9 cellular contexts compared by ENCODE assay signal in the genomic region with DNA sequence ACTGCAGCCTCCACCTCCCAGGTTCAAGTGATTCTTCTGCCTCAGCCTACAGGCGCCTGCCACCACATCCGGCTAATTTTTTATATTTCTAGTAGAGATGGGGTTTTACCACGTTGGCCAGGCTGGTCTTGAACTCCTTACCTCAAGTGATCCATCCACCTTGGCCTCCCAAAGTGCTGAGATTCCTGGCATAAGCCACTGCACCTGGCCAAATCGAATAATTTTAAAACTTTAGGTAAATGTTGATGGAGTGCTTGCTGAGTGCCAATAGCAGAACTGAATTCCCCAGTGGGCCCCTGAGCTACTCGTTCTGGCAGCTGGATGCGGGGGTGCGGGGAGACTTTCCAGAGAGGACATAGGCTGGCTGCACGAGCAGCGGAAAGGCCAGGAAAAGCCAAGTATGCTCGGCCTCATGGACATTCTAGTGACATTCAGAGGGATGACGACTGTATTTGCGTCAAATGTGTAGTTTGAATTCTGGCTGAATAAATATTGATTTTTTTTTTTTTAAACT. TPM values are rescaled to one million over a fixed set of nuclear protein-coding genes. Genes with fewer than 3 reads are reported as not detected.
DNase-seq lines count a peak whose midpoint lies in the region; ATAC-seq and TF ChIP-seq lines count a peak whose summit lies in the region.
"Had no signal": no experiment of that assay in that cellular context is flagged by ENCODE, and none has a peak within 500 bp of the region (broad histone marks: within the 10 kb centered on the region; RNA-seq: fewer than 3 reads in every experiment).

No MANE protein-coding gene starts in this region.

- no peaks in the 10 kb centered on the region for H3K9me3 Mint-ChIP-seq in CD8-positive, alpha-beta T cell
- no peaks in the 10 kb centered on the region for H3K9me3 Mint-ChIP-seq in T-cell

- no peak overlapping the region for H3K4me2 ChIP-seq in OCI-LY7 (ENCODE audit: low read length)

- no peaks in the 10 kb centered on the region for H3K27me3 Mint-ChIP-seq in CD8-positive, alpha-beta T cell (ENCODE audit: low read depth)
- H3K27me3 Mint-ChIP-seq in T-cell, result no peaks in the 10 kb centered on the region

- H3K27ac ChIP-seq in CD8-positive, alpha-beta T cell (ENCODE audit: low read depth, low read length), result no peak overlapping the region
- H3K27ac ChIP-seq in gastroesophageal sphincter (peak overlapping the region in 3 of 4 donors; percentile 29 to 76 (median 64)), psoas muscle (peak overlapping the region; percentile 92), OCI-LY7 (ENCODE audit: low read depth, low read length, poor library complexity, severe bottlenecking) (no peak overlapping the region)
- H3K27ac ChIP-seq: neutrophil had no signal

- H4K20me1 ChIP-seq in OCI-LY7 (ENCODE audit: insufficient read depth, low read length), result no peaks in the 10 kb centered on the region

- no TSS peak for BruUV-seq in OCI-LY7 (replicated peaks; lab: Mats Ljungman, UMichigan)

- POLR2A ChIA-PET in CD8-positive, alpha-beta T cell (lab: Charles Lee), result interaction anchor here (0.6 to 1.2 kb wide), 2 partner anchors 21 to 122 kb away, joined by 3 to 5 read pairs; no protein-coding TSS in a partner anchor
- POLR2A ChIA-PET in T-cell (lab: Charles Lee) (interaction anchor here in 1 of 2 donors (1.1 kb wide), 1 partner anchor 21 kb away, joined by 3 read pairs; no protein-coding TSS in a partner anchor), OCI-LY7 (lab: Charles Lee) (no interaction called here)

- H3K27ac Mint-ChIP-seq in CD8-positive, alpha-beta T cell, result peak overlapping the region; percentile 94
- peak overlapping the region; percentile 97 to 98 for H3K27ac Mint-ChIP-seq in T-cell

- peaks cover 18% of the 10 kb centered on the region for H3K4me1 ChIP-seq in CD8-positive, alpha-beta T cell (ENCODE audit: insufficient read depth, low read length)
- H3K4me1 ChIP-seq in gastroesophageal sphincter, result peaks cover 2 to 39% (median 19%) of the 10 kb centered on the region in 3 donors
- H3K4me1 ChIP-seq in psoas muscle, result peaks cover 25% of the 10 kb centered on the region
- H3K4me1 ChIP-seq in OCI-LY7 (ENCODE audit: insufficient read depth, low read length, poor library complexity, severe bottlenecking), result no peaks in the 10 kb centered on the region

- peaks cover 62% of the 10 kb centered on the region for H3K36me3 Mint-ChIP-seq in CD8-positive, alpha-beta T cell
- H3K36me3 Mint-ChIP-seq in T-cell, result peaks cover 21% of the 10 kb centered on the region

- peaks cover 22% of the 10 kb centered on the region for H3K36me3 ChIP-seq in CD8-positive, alpha-beta T cell (ENCODE audit: insufficient read depth, low read length)
- H3K36me3 ChIP-seq in gastroesophageal sphincter (peaks cover 0 to 49% of the 10 kb centered on the region in 2 donors), psoas muscle (ENCODE audit: insufficient read depth in 1 of 2, low read depth in 1 of 2) (peaks cover 0 to 47% of the 10 kb centered on the region in 2 donors), OCI-LY7 (ENCODE audit: insufficient read depth, low read length) (peaks cover 96% of the 10 kb centered on the region)

- TF ChIP-seq EP300 in gastroesophageal sphincter (IDR thresholded peaks at IDR 0.05), result no peak

- intact Hi-C loops in CD8-positive, alpha-beta T cell (cut with DNase I, micrococcal nuclease), result loop anchor here in 1 of 2 experiments (2.0 kb wide), 1 partner anchor 16 kb away; the partner anchor contains the start of gene TRAF2
- intact Hi-C loops in psoas muscle (cut with DNase I) (loop anchor here in 1 of 2 donors (2.0 to 5.0 kb wide), 2 partner anchors 26 to 39 kb away; partner anchors contain the start of gene FBXW5), OCI-LY7 (cut with micrococcal nuclease; ENCODE audit: unreplicated experiment) (no loop called here)

- CTCF ChIA-PET in CD8-positive, alpha-beta T cell (lab: Charles Lee), result interaction anchor here (1.0 kb wide), 1 partner anchor 115 kb away, joined by 3 read pairs; no protein-coding TSS in a partner anchor
- CTCF ChIA-PET in T-cell (lab: Charles Lee), result interaction anchor here in 1 of 2 donors (0.6 to 1.2 kb wide), 4 partner anchors 17 to 1074 kb away, joined by 3 to 4 read pairs (median 4); partner anchors contain the start of gene TRAF2
- CTCF ChIA-PET in OCI-LY7 (lab: Charles Lee; ENCODE audit: unreplicated experiment), result no interaction called here

- no peak overlapping the region for H2AFZ ChIP-seq in OCI-LY7 (ENCODE audit: low read length)

- no peak overlapping the region for H3K4me3 Mint-ChIP-seq in CD8-positive, alpha-beta T cell
- peak overlapping the region in 1 of 3 donors; percentile 68 for H3K4me3 Mint-ChIP-seq in T-cell

- H3K4me3 ChIP-seq in CD8-positive, alpha-beta T cell (ENCODE audit: low read depth, low read length), result no peak overlapping the region
- H3K4me3 ChIP-seq in gastroesophageal sphincter (no peak overlapping the region), psoas muscle (peak overlapping the region; percentile 42), OCI-LY7 (ENCODE audit: low read depth, low read length, poor library complexity, severe bottlenecking) (no peak overlapping the region)

- no peak for TF ChIP-seq CTCF in CD8-positive, alpha-beta T cell (IDR thresholded peaks at IDR 0.05)
- TF ChIP-seq CTCF in gastroesophageal sphincter (IDR thresholded peaks at IDR 0.05) (no peak), psoas muscle (IDR thresholded peaks at IDR 0.05) (no peak), OCI-LY7 (conservative IDR thresholded peaks at IDR 0.05; ENCODE audit: low read length) (no peak)

- ATAC-seq in CD8-positive, alpha-beta T cell, result no peak
- no peak for ATAC-seq in T-cell (replicated peaks in 1 of 4)
- no peak for ATAC-seq in gastroesophageal sphincter
- ATAC-seq in psoas muscle, result peak in 1 of 4 donors; percentile 21
- no peak for ATAC-seq in esophagus mucosa

- no peaks in the 10 kb centered on the region for H3K9me3 ChIP-seq in CD8-positive, alpha-beta T cell (ENCODE audit: low read length)
- H3K9me3 ChIP-seq in gastroesophageal sphincter, result no peaks in the 10 kb centered on the region
- no peaks in the 10 kb centered on the region for H3K9me3 ChIP-seq in psoas muscle
- H3K9me3 ChIP-seq in OCI-LY7 (ENCODE audit: low read length), result no peaks in the 10 kb centered on the region
- H3K9me3 ChIP-seq: neutrophil had no signal

- H3K4me1 Mint-ChIP-seq in CD8-positive, alpha-beta T cell (ENCODE audit: low read depth), result peaks cover 22% of the 10 kb centered on the region
- peaks cover 36 to 45% (median 38%) of the 10 kb centered on the region in 3 donors for H3K4me1 Mint-ChIP-seq in T-cell

- no peaks in the 10 kb centered on the region for H3K27me3 ChIP-seq in CD8-positive, alpha-beta T cell (ENCODE audit: insufficient read depth, low read length)
- no peaks in the 10 kb centered on the region for H3K27me3 ChIP-seq in gastroesophageal sphincter
- H3K27me3 ChIP-seq in psoas muscle (ENCODE audit: insufficient read depth in 3 of 3, low read length in 2 of 3), result no peaks in the 10 kb centered on the region
- H3K27me3 ChIP-seq: neutrophil had no signal

- TF ChIP-seq POLR2A in gastroesophageal sphincter (IDR thresholded peaks at IDR 0.05), result no peak

- 55 to 60% methylated on average over 3 to 12 of the region's 12 CpGs for WGBS in gastroesophageal sphincter (ENCODE audit: low coverage in 1 of 2), 2 donors
- 42 to 54% (median 48%) methylated on average over 12 of the region's 12 CpGs for WGBS in psoas muscle, 3 donors

- no peaks in the 10 kb centered on the region for H3K79me2 ChIP-seq in OCI-LY7 (ENCODE audit: insufficient read depth, low read depth, low read length)

- H3K9me2 ChIP-seq in OCI-LY7 (ENCODE audit: insufficient read depth, low read length), result no peaks in the 10 kb centered on the region

- DNase-seq in CD8-positive, alpha-beta T cell, result no peak
- DNase-seq in T-cell (peak in 1 of 34 experiments; percentile 14), psoas muscle (no peak), CD1c-positive myeloid dendritic cell (ENCODE audit: extremely low spot score) (no peak), OCI-LY7 (ENCODE audit: low spot score) (no peak), NCI-H1694 (lab: John Stamatoyannopoulos, UW) (no peak)

RNA-seq across cellular contexts. Expression of gene TRAF2, which starts 16.8 kb away (rescaled TPM):
- 10 to 100 TPM in 1 of 2 experiments, 1 to 10 TPM in 1; 7.1 to 11.8 TPM for total RNA-seq in CD8-positive, alpha-beta T cell
- total RNA-seq in T-cell (10 to 100 TPM; 20.9 to 38.7 (median 33.7) TPM), gastroesophageal sphincter (10 to 100 TPM in 2 of 4 donors, 1 to 10 TPM in 2; 3.8 to 17.1 (median 11.1) TPM), psoas muscle (10 to 100 TPM in 2 of 4 donors, 1 to 10 TPM in 2; 5.4 to 13.2 (median 9.4) TPM), OCI-LY7 (2022) (40.5 and 43.7 TPM in 2 replicates), esophagus mucosa (11.1 TPM)
- 10 to 100 TPM in 2 of 3 donors, 1 to 10 TPM in 1; 8.6 to 15.9 (median 11.1) TPM for polyA plus RNA-seq in psoas muscle
- total RNA-seq in OCI-LY7 (2014; rRNA removed; shearing (Covaris generic)), result 31.4 and 34.7 TPM in 2 replicates

RNA-seq across cellular contexts. Expression of gene EDF1, which starts 37.0 kb away (rescaled TPM):
- 100 to 1,000 TPM; 198 to 200 TPM for total RNA-seq in CD8-positive, alpha-beta T cell
- total RNA-seq in T-cell, result 100 to 1,000 TPM; 236 to 314 (median 297) TPM
- 100 to 1,000 TPM; 283 to 353 (median 323) TPM for total RNA-seq in gastroesophageal sphincter
- total RNA-seq in psoas muscle, result 100 to 1,000 TPM; 254 to 371 (median 331) TPM
- 100 to 1,000 TPM; 241 to 534 (median 365) TPM for polyA plus RNA-seq in psoas muscle
- total RNA-seq in OCI-LY7 (2014; rRNA removed; shearing (Covaris generic)), result 272 and 409 TPM in 2 replicates
- 222 and 246 TPM in 2 replicates for total RNA-seq in OCI-LY7 (2022)
- total RNA-seq in esophagus mucosa, result 296 TPM

RNA-seq across cellular contexts. Expression of gene FBXW5, which starts 41.4 kb away (rescaled TPM):
- 10 to 100 TPM; 38.4 to 39.5 TPM for total RNA-seq in CD8-positive, alpha-beta T cell
- total RNA-seq in T-cell, result 100 to 1,000 TPM in 3 of 5 donors, 10 to 100 TPM in 2; 60.9 to 161 (median 145) TPM
- 100 to 1,000 TPM; 171 to 310 (median 236) TPM for total RNA-seq in gastroesophageal sphincter
- 100 to 1,000 TPM; 135 to 236 (median 171) TPM for total RNA-seq in psoas muscle
- polyA plus RNA-seq in psoas muscle, result 100 to 1,000 TPM; 202 to 261 (median 213) TPM
- total RNA-seq in OCI-LY7 (2014; rRNA removed; shearing (Covaris generic)), result 78.7 and 89.6 TPM in 2 replicates
- 59.1 and 63.3 TPM in 2 replicates for total RNA-seq in OCI-LY7 (2022)
- 71.9 TPM for total RNA-seq in esophagus mucosa

RNA-seq across cellular contexts. Expression of gene C8G, which starts 41.9 kb away (rescaled TPM):
- not detected for total RNA-seq in CD8-positive, alpha-beta T cell
- total RNA-seq in T-cell, result 1 to 10 TPM; 1.7 to 3.8 (median 3.2) TPM
- not detected for total RNA-seq in gastroesophageal sphincter
- 1 to 10 TPM; 1.7 to 7.9 (median 5.9) TPM for total RNA-seq in psoas muscle
- polyA plus RNA-seq in psoas muscle, result 1 to 10 TPM; 3.4 to 6.0 (median 4.5) TPM
- 0.95 and 1.0 TPM in 2 replicates for total RNA-seq in OCI-LY7 (2014; rRNA removed; shearing (Covaris generic))
- total RNA-seq in OCI-LY7 (2022), result 2.1 and 2.2 TPM in 2 replicates
- total RNA-seq in esophagus mucosa, result not detected

RNA-seq across cellular contexts. Expression of gene LCN12, which starts 49.0 kb away (rescaled TPM):
- total RNA-seq in CD8-positive, alpha-beta T cell, result 1 to 10 TPM; 1.0 to 2.4 TPM
- 1 to 10 TPM; 1.1 to 3.3 (median 2.2) TPM for total RNA-seq in T-cell
- not detected for total RNA-seq in gastroesophageal sphincter
- 1 to 10 TPM in 1 of 4 donors, under 1 TPM in 2, not detected in 1; 0.38 to 1.5 (median 0.48) TPM for total RNA-seq in psoas muscle
- under 1 TPM; 0.06 to 0.17 (median 0.13) TPM for polyA plus RNA-seq in psoas muscle
- total RNA-seq in OCI-LY7 (2014; rRNA removed; shearing (Covaris generic)), result 0.95 and 6.5 TPM in 2 replicates
- 3.5 and 3.7 TPM in 2 replicates for total RNA-seq in OCI-LY7 (2022)
- total RNA-seq in esophagus mucosa, result 0.80 TPM

Comparison
In these comparisons a context has a peak if more than half of its experiments do, and no peak if none do; other contexts are left out.
1. H3K27ac ChIP-seq: peak in gastroesophageal sphincter (3 of 4) and psoas muscle (single experiment); none in CD8-positive, alpha-beta T cell (single experiment) and OCI-LY7 (single experiment).